In genomic region chr22:17780116-17780740, GRCh38 we compare ENCODE assay signal across 13 cellular contexts. TPM values are rescaled to one million over a fixed set of nuclear protein-coding genes. Genes with fewer than 3 reads are reported as not detected.
DNase-seq lines count a peak whose midpoint lies in the region; ATAC-seq, FAIRE-seq and TF ChIP-seq lines count a peak whose summit lies in the region.
"Had no signal": no experiment of that assay in that cellular context is flagged by ENCODE, and none has a peak within 500 bp of the region (broad histone marks: within the 10 kb centered on the region; RNA-seq: fewer than 3 reads in every experiment).

No MANE protein-coding gene starts in this region.

- POLR2A ChIA-PET in HepG2 (lab: Yijun Ruan, JAX) = interaction anchor here (0.6 kb wide), 1 partner anchor 36 kb away, joined by 3 read pairs; no protein-coding TSS in a partner anchor
- POLR2A ChIA-PET in H1 (lab: Charles Lee; ENCODE audit: partially characterized antibody) = interaction anchor here (0.7 to 0.9 kb wide), 2 partner anchors 15 to 38 kb away, joined by 3 read pairs; no protein-coding TSS in a partner anchor

- WGBS in HepG2 (ENCODE audit: low lambda C conversion rate) = 70% methylated on average over 11 of the region's 19 CpGs
- WGBS in right lobe of liver (ENCODE audit: insufficient coverage, low coverage, low lambda C conversion rate, missing lambda C conversion rate) = 68% methylated on average over 6 of the region's 19 CpGs
- 91% methylated on average over 18 of the region's 19 CpGs; no CpG with 5 or more reads in 1 of the 2 experiments for WGBS in H1 (ENCODE audit: extremely low coverage in 1 of 2, insufficient coverage in 1 of 2, insufficient read length in 1 of 2, insufficient replicate concordance in 2 of 2, low coverage in 1 of 2, low lambda C conversion rate in 2 of 2, missing lambda C conversion rate in 1 of 2), 2 experiments

- no TSS peak for BruUV-seq in HepG2 (replicated peaks; lab: Mats Ljungman, UMichigan)

- no peak overlapping the region for H3K14ac ChIP-seq in H1 (ENCODE audit: insufficient read length)

- H3K4me2 ChIP-seq in HepG2 (ENCODE audit: low read depth, low read length) (peak overlapping the region; percentile 73), OCI-LY3 (ENCODE audit: low read length) (peak overlapping the region; percentile 99), H1 (ENCODE audit: insufficient read depth in 1 of 2, low read depth in 2 of 2, low read length in 2 of 2) (no peak overlapping the region)

- H3K18ac ChIP-seq in H1 (ENCODE audit: extremely low read depth, low read length) = no peak overlapping the region

- in situ Hi-C loops in HepG2 (cut with HindIII; ENCODE audit: extremely low pct_ligation_motif_present, low pct_unique_long_range_greater_than_20kb) = loop anchor here (5.0 kb wide), 1 partner anchor 38 kb away; no protein-coding TSS in a partner anchor

- no peak for TF ChIP-seq CTCF in HepG2 (CRISPR knock-in tag; IDR thresholded peaks at IDR 0.05)
- TF ChIP-seq CTCF in right lobe of liver (IDR thresholded peaks at IDR 0.05) = no peak
- no peak for TF ChIP-seq CTCF in OCI-LY3 (IDR thresholded peaks at IDR 0.05; ENCODE audit: low read depth, low read length)
- no peak for TF ChIP-seq CTCF in H1 (IDR thresholded peaks at IDR 0.05; ENCODE audit: control extremely low read depth in 1 of 3, insufficient read depth in 1 of 3, low read depth in 1 of 3, low read length in 3 of 3)

- ATAC-seq in HepG2 = no peak
- ATAC-seq in right lobe of liver = no peak
- ATAC-seq in stimulated activated naive B cell treated with anti-CD40 and anti-IgM and Interleukin-4, amounts not matched to agents 10 μg/mL and 1 μg/mL and 100 μg/mL, for 72 hours (replicated peaks) = no peak
- no peak for ATAC-seq in SK-N-SH treated with all-trans-retinoic acid at 6 μM for 48 hours
- no peak for ATAC-seq in HG03469 (IDR thresholded peaks at IDR 0.05; ENCODE audit: unreplicated experiment)

- H4K5ac ChIP-seq in H1 (ENCODE audit: insufficient read length, low read depth, low read length) = no peak overlapping the region

- no peak overlapping the region for H4K8ac ChIP-seq in H1 (ENCODE audit: extremely low read depth, insufficient read depth, low read length)

- TF ChIP-seq POLR2A in HepG2 (IDR thresholded peaks at IDR 0.05; ENCODE audit: insufficient read depth in 1 of 2, low read depth in 2 of 2, low read length in 2 of 2) = no peak
- no peak for TF ChIP-seq POLR2A in right lobe of liver (IDR thresholded peaks at IDR 0.05)
- no peak for TF ChIP-seq POLR2A in H1 (IDR thresholded peaks at IDR 0.05; ENCODE audit: control extremely low read depth in 1 of 2, low read depth in 2 of 2, low read length in 2 of 2)

- intact Hi-C loops in HepG2 (cut with micrococcal nuclease; ENCODE audit: unreplicated experiment) (loop anchor here (2.0 kb wide), 1 partner anchor 21 kb away; no protein-coding TSS in a partner anchor), right lobe of liver (cut with DNase I) (loop anchor here in 1 of 2 donors (5.0 kb wide), 1 partner anchor 38 kb away; no protein-coding TSS in a partner anchor)

- CTCF ChIA-PET in HepG2 (lab: Yijun Ruan, JAX; ENCODE audit: low intra/inter-chr PET ratio, low total read pairs) = no interaction called here
- CTCF ChIA-PET in H1 (lab: Charles Lee; ENCODE audit: partially characterized antibody) = interaction anchor here (0.6 to 6.5 kb wide), 13 partner anchors 9 to 1950 kb away, joined by 3 to 52 read pairs (median 5); no protein-coding TSS in a partner anchor

- peaks cover 60 to 85% of the 10 kb centered on the region in 2 donors for H3K4me1 Mint-ChIP-seq in stimulated activated naive B cell treated with anti-CD40 and anti-IgM and Interleukin-4, amounts not matched to agents 10 μg/mL and 1 μg/mL and 100 μg/mL, for 72 hours

- H3K56ac ChIP-seq in H1 (replicated peaks; ENCODE audit: insufficient read length, low read depth, low read length) = no peak overlapping the region

- H2BK15ac ChIP-seq in H1 (ENCODE audit: low read length) = no peak overlapping the region

- H3K9ac ChIP-seq in HepG2 (ENCODE audit: insufficient read depth, low read depth, low read length) (no peak overlapping the region), OCI-LY3 (ENCODE audit: low read length) (peak overlapping the region; percentile 97), H1 (replicated peaks in 1 of 4; ENCODE audit: extremely low read depth in 1 of 4, low read depth in 3 of 4, low read length in 3 of 4) (no peak overlapping the region)

- peak overlapping the region in 1 of 3 experiments; percentile 59; a peak in 1 of 6 replicates for H3K4me3 ChIP-seq in HepG2 (replicated peaks in 1 of 3; ENCODE audit: insufficient read depth in 1 of 3, low read depth in 2 of 3, low read length in 3 of 3)
- H3K4me3 ChIP-seq in right lobe of liver = no peak overlapping the region
- H3K4me3 ChIP-seq in OCI-LY3 (ENCODE audit: low read length) = peak overlapping the region; percentile 83
- H3K4me3 ChIP-seq in H1 (ENCODE audit: extremely low read depth in 1 of 4, insufficient read depth in 2 of 4, low read depth in 3 of 4, low read length in 4 of 4) = no peak overlapping the region
- H3K4me3 ChIP-seq: colonic mucosa had no signal

- no peaks in the 10 kb centered on the region for H3K9me3 ChIP-seq in HepG2 (ENCODE audit: low read length)
- no peaks in the 10 kb centered on the region for H3K9me3 ChIP-seq in right lobe of liver
- H3K9me3 ChIP-seq in OCI-LY3 (ENCODE audit: insufficient read depth, low read length) = no peaks in the 10 kb centered on the region
- H3K9me3 ChIP-seq in H1 (ENCODE audit: insufficient read depth in 2 of 2, low read depth in 1 of 2, low read length in 1 of 2) = no peaks in the 10 kb centered on the region
- H3K9me3 ChIP-seq: colonic mucosa had no signal

- TF ChIP-seq EP300 in HepG2 (IDR thresholded peaks at IDR 0.05; ENCODE audit: low read depth in 2 of 2, low read length in 2 of 2) (no peak), HepG2 (CRISPR knock-in tag; IDR thresholded peaks at IDR 0.05; ENCODE audit: borderline replicate concordance) (no peak), H1 (IDR thresholded peaks at IDR 0.05; ENCODE audit: borderline replicate concordance in 1 of 2, low read depth in 2 of 2, low read length in 2 of 2) (no peak)

- H2BK5ac ChIP-seq in H1 (ENCODE audit: low read depth, low read length) = no peak overlapping the region

- H2AFZ ChIP-seq in HepG2 (ENCODE audit: low read length) = no peak overlapping the region
- H2AFZ ChIP-seq in OCI-LY3 (ENCODE audit: low read depth, low read length) = no peak overlapping the region
- H2AFZ ChIP-seq in H1 (ENCODE audit: low read length) = no peak overlapping the region

- no peak overlapping the region for H2BK20ac ChIP-seq in H1 (ENCODE audit: low read length)

- H3K79me1 ChIP-seq in H1 (ENCODE audit: low read depth, low read length) = no peaks in the 10 kb centered on the region

- peaks cover 21 to 45% of the 10 kb centered on the region in 2 donors for H3K36me3 Mint-ChIP-seq in stimulated activated naive B cell treated with anti-CD40 and anti-IgM and Interleukin-4, amounts not matched to agents 10 μg/mL and 1 μg/mL and 100 μg/mL, for 72 hours

- no peaks in the 10 kb centered on the region for H3K27me3 Mint-ChIP-seq in stimulated activated naive B cell treated with anti-CD40 and anti-IgM and Interleukin-4, amounts not matched to agents 10 μg/mL and 1 μg/mL and 100 μg/mL, for 72 hours

- peak overlapping the region; percentile 91 to 94 for H3K4me3 Mint-ChIP-seq in stimulated activated naive B cell treated with anti-CD40 and anti-IgM and Interleukin-4, amounts not matched to agents 10 μg/mL and 1 μg/mL and 100 μg/mL, for 72 hours

- H4K91ac ChIP-seq in H1 (replicated peaks; ENCODE audit: insufficient read length, low read length) = no peak overlapping the region

- no peak overlapping the region for H3K4ac ChIP-seq in H1 (replicated peaks; ENCODE audit: insufficient read length, low read depth, low read length)

- TF ChIP-seq RAD21 in HepG2 (CRISPR knock-in tag; IDR thresholded peaks at IDR 0.05) (no peak), H1 (IDR thresholded peaks at IDR 0.05 in 1 of 2, conservative IDR thresholded peaks at IDR 0.05 in 1 of 2; ENCODE audit: low read depth in 2 of 2, low read length in 2 of 2) (no peak)

- no peaks in the 10 kb centered on the region for H3K9me3 Mint-ChIP-seq in stimulated activated naive B cell treated with anti-CD40 and anti-IgM and Interleukin-4, amounts not matched to agents 10 μg/mL and 1 μg/mL and 100 μg/mL, for 72 hours

- H4K20me1 ChIP-seq in HepG2 (ENCODE audit: insufficient read depth, low read length) (no peaks in the 10 kb centered on the region), OCI-LY3 (ENCODE audit: insufficient read depth, low read length) (no peaks in the 10 kb centered on the region), H1 (replicated peaks in 1 of 2; ENCODE audit: control insufficient read depth in 1 of 2, insufficient read depth in 2 of 2, low read length in 2 of 2) (no peaks in the 10 kb centered on the region)

- no peaks in the 10 kb centered on the region for H3K23me2 ChIP-seq in H1 (ENCODE audit: low read depth, low read length)

- DNase-seq in HepG2 (ENCODE audit: low spot score) = no peak
- DNase-seq in right lobe of liver = no peak
- no peak for DNase-seq in H1 (ENCODE audit: low read depth in 1 of 2, low spot score in 2 of 2)
- DNase-seq in stimulated activated naive B cell treated with anti-CD40 and anti-IgM and Interleukin-4, amounts not matched to agents 10 μg/mL and 1 μg/mL and 100 μg/mL, for 72 hours = no peak
- no peak for DNase-seq in SK-N-DZ (ENCODE audit: low spot score)
- DNase-seq: activated gamma-delta T cell treated with Interleukin-2 at 50 U/mL for 16 hours; colonic mucosa; GF-D8; H7; stimulated activated CD4-positive, alpha-beta T cell treated with anti-CD3 and anti-CD28 coated beads, Interleukin-2, amount 100 ng/mL, for 48 hours had no signal

- no peak for FAIRE-seq in HepG2 (lab: Jason Lieb, UNC)
- FAIRE-seq in H1 (lab: Jason Lieb, UNC) = no peak

- H3K27me3 ChIP-seq in HepG2 (ENCODE audit: control insufficient read depth in 1 of 2, insufficient read depth in 2 of 2, low read length in 2 of 2) (no peaks in the 10 kb centered on the region; a peak in 1 of 5 replicates), right lobe of liver (no peaks in the 10 kb centered on the region), OCI-LY3 (ENCODE audit: low read depth, low read length) (no peaks in the 10 kb centered on the region), H1 (replicated peaks in 1 of 4; ENCODE audit: control insufficient read depth in 3 of 4, extremely low read depth in 1 of 4, insufficient read depth in 3 of 4, low read length in 3 of 4) (no peaks in the 10 kb centered on the region)
- H3K27me3 ChIP-seq: colonic mucosa had no signal

- no peak overlapping the region; the same call in 1 of the 2 replicates for H2AK5ac ChIP-seq in H1 (ENCODE audit: low read depth, low read length)

- H3K27ac ChIP-seq in HepG2 (ENCODE audit: extremely low read length, insufficient read depth, low read length) (no peak overlapping the region), right lobe of liver (no peak overlapping the region), OCI-LY3 (ENCODE audit: low read length) (peak overlapping the region; percentile 94), H1 (ENCODE audit: low read depth, low read length) (no peak overlapping the region)
- H3K27ac ChIP-seq: colonic mucosa had no signal

- peaks cover 77% of the 10 kb centered on the region for H3K4me1 ChIP-seq in HepG2 (ENCODE audit: insufficient read depth, low read length)
- peaks cover 0 to 14% (median 0%) of the 10 kb centered on the region in 4 donors for H3K4me1 ChIP-seq in right lobe of liver
- H3K4me1 ChIP-seq in OCI-LY3 (ENCODE audit: low read length) = peaks cover 66% of the 10 kb centered on the region
- peaks cover 0 to 9% (median 6%) of the 10 kb centered on the region in 4 experiments; a peak in 2 of 7 replicates for H3K4me1 ChIP-seq in H1 (replicated peaks in 1 of 4; ENCODE audit: control insufficient read depth in 3 of 4, insufficient read depth in 4 of 4, low read length in 3 of 4)

- peaks cover 6% of the 10 kb centered on the region for H3K79me2 ChIP-seq in HepG2 (ENCODE audit: insufficient read depth, low read length)
- peaks cover 55% of the 10 kb centered on the region for H3K79me2 ChIP-seq in OCI-LY3 (ENCODE audit: low read length)
- H3K79me2 ChIP-seq in H1 (ENCODE audit: control insufficient read depth in 1 of 2, insufficient read depth in 2 of 2, low read length in 2 of 2) = no peaks in the 10 kb centered on the region

- no peaks in the 10 kb centered on the region for H3K36me3 ChIP-seq in HepG2 (replicated peaks in 1 of 2; ENCODE audit: control insufficient read depth in 1 of 2, insufficient read depth in 2 of 2, low read length in 2 of 2)
- no peaks in the 10 kb centered on the region for H3K36me3 ChIP-seq in right lobe of liver
- peaks cover 23% of the 10 kb centered on the region for H3K36me3 ChIP-seq in OCI-LY3 (replicated peaks; ENCODE audit: low read depth, low read length)
- no peaks in the 10 kb centered on the region for H3K36me3 ChIP-seq in H1 (ENCODE audit: control insufficient read depth in 2 of 4, insufficient read depth in 4 of 4, low read length in 3 of 4)
- H3K36me3 ChIP-seq: colonic mucosa had no signal

- H3K23ac ChIP-seq in H1 (ENCODE audit: insufficient read length) = no peak overlapping the region

- H3K27ac Mint-ChIP-seq in stimulated activated naive B cell treated with anti-CD40 and anti-IgM and Interleukin-4, amounts not matched to agents 10 μg/mL and 1 μg/mL and 100 μg/mL, for 72 hours = peak overlapping the region; percentile 99

- H2BK120ac ChIP-seq in H1 (replicated peaks; ENCODE audit: low read depth, low read length) = no peak overlapping the region

- 0 out of 2 replicates have a peak overlapping the region, but pooled peaks have one; percentile 39 for H2BK12ac ChIP-seq in H1 (ENCODE audit: low read depth, low read length)

RNA-seq across cellular contexts. Expression of gene BID, which starts 6.0 kb away (rescaled TPM):
- total RNA-seq in HepG2 (2016; rRNA removed; fragmentation: Illumina TruSeq; extraction: Trizol) (47.6 and 51.7 TPM in 2 replicates), right lobe of liver (10 to 100 TPM; 30.5 to 57.3 (median 36.2) TPM)
- total RNA-seq in HepG2 (2016; cell fraction: cytosol; rRNA removed; fragmentation: Illumina TruSeq; extraction: Trizol; ENCODE audit: low read depth) = 16.5 and 25.0 TPM in 2 replicates
- total RNA-seq in HepG2 (2016; cell fraction: insoluble cytoplasmic fraction; rRNA removed; fragmentation: Illumina TruSeq; extraction: Trizol) = 48.2 and 51.2 TPM in 2 replicates
- 24.9 and 33.2 TPM in 2 replicates for total RNA-seq in HepG2 (2016; cell fraction: membrane; rRNA removed; fragmentation: Illumina TruSeq; extraction: Trizol)
- total RNA-seq in HepG2 (2016; cell fraction: nucleus; rRNA removed; fragmentation: Illumina TruSeq; extraction: Trizol) = 27.0 and 29.0 TPM in 2 replicates
- polyA plus RNA-seq in HepG2 (2011; rRNA removed) (35.3 and 44.7 TPM in 2 replicates), H1 (2011; rRNA removed) (114 and 133 TPM in 2 replicates)
- polyA plus RNA-seq in HepG2 (2011; cell fraction: cytosol; rRNA removed) = 51.3 and 78.1 TPM in 2 replicates
- 37.6 and 38.4 TPM in 2 replicates for polyA plus RNA-seq in HepG2 (2011; cell fraction: nucleus; rRNA removed)
- polyA plus RNA-seq in HepG2 (2012) = 16.2 and 31.9 TPM in 2 replicates
- 22.8 and 28.7 TPM in 2 replicates for polyA plus RNA-seq in HepG2 (2016; cell fraction: cytosol; fragmentation: Illumina TruSeq; extraction: Trizol; ENCODE audit: low read depth)
- polyA plus RNA-seq in HepG2 (2016; cell fraction: insoluble cytoplasmic fraction; fragmentation: Illumina TruSeq; extraction: Trizol; ENCODE audit: low read depth) = 39.0 and 42.7 TPM in 2 replicates
- polyA plus RNA-seq in HepG2 (2016; cell fraction: membrane; fragmentation: Illumina TruSeq; extraction: Trizol; ENCODE audit: low read depth) = 26.7 and 27.3 TPM in 2 replicates
- 47.0 TPM in 2 replicates for polyA plus RNA-seq in HepG2 (2016; cell fraction: nucleus; fragmentation: Illumina TruSeq; extraction: Trizol; ENCODE audit: insufficient read depth, low read depth)
- polyA minus RNA-seq in HepG2 (2011; rRNA and poly(A)+ RNA removed; ENCODE audit: low replicate concordance) = 35.1 and 45.0 TPM in 2 replicates
- 15.2 and 16.8 TPM in 2 replicates for polyA minus RNA-seq in HepG2 (2011; cell fraction: cytosol; rRNA and poly(A)+ RNA removed)
- 4.4 and 8.2 TPM in 2 replicates for polyA minus RNA-seq in HepG2 (2011; cell fraction: nucleus; rRNA and poly(A)+ RNA removed)
- total RNA-seq in H1 (2021; fragmentation: NEBNext Ultra II Directional; extraction: Animal tissue kit (Norgen Biotek cat#: 25700)) = 39.3 and 41.6 TPM in 2 replicates
- polyA plus RNA-seq in H1 (2011; cell fraction: cytosol; rRNA removed) = 90.6 TPM
- polyA plus RNA-seq in H1 (2011; cell fraction: nucleus; rRNA removed) = 66.4 TPM
- 33.0 to 44.6 TPM (median 43.2 TPM) in 4 replicates for polyA plus RNA-seq in H1 (2012, experiment 1 of 2)
- 24.4 TPM for polyA plus RNA-seq in H1 (2012, experiment 2 of 2)
- 52.8 TPM for polyA plus RNA-seq in H1 (2013, experiment 1 of 2)
- polyA plus RNA-seq in H1 (2013, experiment 2 of 2) = 53.5 TPM
- polyA minus RNA-seq in H1 (2011; rRNA and poly(A)+ RNA removed) = 15.5 and 15.6 TPM in 2 replicates
- 29.1 TPM for polyA minus RNA-seq in H1 (2011; cell fraction: cytosol; rRNA and poly(A)+ RNA removed)
- 14.9 TPM for polyA minus RNA-seq in H1 (2011; cell fraction: nucleus; rRNA and poly(A)+ RNA removed)
- polyA plus RNA-seq in SK-N-DZ (2014; cell fraction: cytosol; rRNA removed) = 91.3 and 98.4 TPM in 2 replicates
- 69.5 and 119 TPM in 2 replicates for polyA plus RNA-seq in SK-N-DZ (2014; cell fraction: nucleus; rRNA removed)

Comparison
In these comparisons a context has a peak if more than half of its experiments do, and no peak if none do; other contexts are left out.
1. H3K4me2 ChIP-seq: peak in HepG2 (single experiment) and OCI-LY3 (single experiment); none in H1 (0 of 2).